14 cellular contexts compared by ENCODE assay signal in the genomic region with DNA sequence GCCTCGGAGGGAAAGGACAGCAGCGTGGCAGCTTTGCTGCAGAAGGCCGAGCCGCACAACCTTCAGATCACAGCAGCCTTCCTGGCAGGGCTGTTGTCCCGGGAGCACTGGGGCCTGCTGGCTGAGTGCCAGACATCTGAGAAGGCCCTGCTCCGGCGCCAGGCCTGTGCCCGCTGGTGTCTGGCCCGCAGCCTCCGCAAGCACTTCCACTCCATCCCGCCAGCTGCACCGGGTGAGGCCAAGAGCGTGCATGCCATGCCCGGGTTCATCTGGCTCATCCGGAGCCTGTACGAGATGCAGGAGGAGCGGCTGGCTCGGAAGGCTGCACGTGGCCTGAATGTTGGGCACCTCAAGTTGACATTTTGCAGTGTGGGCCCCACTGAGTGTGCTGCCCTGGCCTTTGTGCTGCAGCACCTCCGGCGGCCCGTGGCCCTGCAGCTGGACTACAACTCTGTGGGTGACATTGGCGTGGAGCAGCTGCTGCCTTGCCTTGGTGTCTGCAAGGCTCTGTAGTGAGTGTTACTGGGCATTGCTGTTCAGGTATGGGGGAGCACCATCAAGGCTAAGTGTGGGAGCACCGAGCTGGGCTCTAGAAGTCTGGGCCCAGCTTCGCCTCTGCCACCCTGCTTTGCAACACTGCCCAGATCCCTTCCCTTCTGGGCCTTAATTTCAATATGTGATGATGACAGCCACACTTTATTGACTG. TPM values are rescaled to one million over a fixed set of nuclear protein-coding genes. Genes with fewer than 3 reads are reported as not detected.
A peak's percentile ranks its signal among the peaks of the same experiment; 100 is the strongest.
DNase-seq lines count a peak whose midpoint lies in the region; ATAC-seq and TF ChIP-seq lines count a peak whose summit lies in the region.
"Had no signal": no experiment of that assay in that cellular context is flagged by ENCODE, and none has a peak within 500 bp of the region (broad histone marks: within the 10 kb centered on the region; RNA-seq: fewer than 3 reads in every experiment).

No MANE protein-coding gene starts in this region.

- ATAC-seq in HG02981 (IDR thresholded peaks at IDR 0.05; ENCODE audit: unreplicated experiment) = no peak
- ATAC-seq: stimulated activated naive CD8-positive, alpha-beta T cell treated with anti-CD3 and anti-CD28 coated beads, Interleukin-15, Interleukin-2, amounts not matched to agents 100 U/mL and 50 U/mL, for 24 hours; T-helper 17 cell had no signal

- H3K4me3 ChIP-seq in colonic mucosa = no peak overlapping the region

- H3K9me3 ChIP-seq in colonic mucosa = no peaks in the 10 kb centered on the region

- H3K4me3 Mint-ChIP-seq in progenitor cell of endocrine pancreas (ENCODE audit: low read depth) = no peak overlapping the region
- H3K4me3 Mint-ChIP-seq: T-helper 17 cell had no signal

- DNase-seq in DMS 273 treated with DMSO at 0.1 percent for 48 hours (lab: John Stamatoyannopoulos, UW) (peak; percentile 82), NCI-H446 treated with DMSO at 0.1 percent for 48 hours (lab: John Stamatoyannopoulos, UW) (peak; percentile 48), globus pallidus (ENCODE audit: low spot score) (peak; percentile 82), progenitor cell of endocrine pancreas (ENCODE audit: low spot score, unreplicated experiment) (no peak), UCSD-AML1 (lab: John Stamatoyannopoulos, UW; ENCODE audit: unreplicated experiment) (no peak), colonic mucosa (no peak), GF-D8 (lab: John Stamatoyannopoulos, UW) (no peak)
- DNase-seq: activated effector memory CD4-positive, alpha-beta T cell treated with anti-CD3 and anti-CD28 coated beads, Interleukin-2, amount 50 U/mL, for 16 hours; stimulated activated CD4-positive, alpha-beta T cell treated with anti-CD3 and anti-CD28 coated beads, Interleukin-4, amount 100 ng/mL, for 24 hours; stimulated activated naive CD8-positive, alpha-beta T cell treated with anti-CD3 and anti-CD28 coated beads, Interleukin-15, Interleukin-2, amounts not matched to agents 100 U/mL and 50 U/mL, for 24 hours; T-helper 17 cell had no signal

- no peak overlapping the region for H3K9ac ChIP-seq in colonic mucosa (ENCODE audit: low read depth in 2 of 2, low read length in 2 of 2)

- peaks cover 5% of the 10 kb centered on the region for H3K27me3 Mint-ChIP-seq in progenitor cell of endocrine pancreas
- H3K27me3 Mint-ChIP-seq: T-helper 17 cell had no signal

- TF ChIP-seq CTCF in progenitor cell of endocrine pancreas (IDR thresholded peaks at IDR 0.05; ENCODE audit: unreplicated experiment) (no peak), colonic mucosa (IDR thresholded peaks at IDR 0.05) (no peak)

- H3K27me3 ChIP-seq in colonic mucosa = no peaks in the 10 kb centered on the region
- H3K27me3 ChIP-seq: brain microvascular endothelial cell had no signal

- H3K36me3 Mint-ChIP-seq in progenitor cell of endocrine pancreas (ENCODE audit: insufficient read depth) = no peaks in the 10 kb centered on the region

- H3K9me3 Mint-ChIP-seq in progenitor cell of endocrine pancreas (ENCODE audit: low read depth) = no peaks in the 10 kb centered on the region

- intact Hi-C loops in colonic mucosa (cut with DNase I) = no loop called here

- no peaks in the 10 kb centered on the region for H3K4me1 Mint-ChIP-seq in progenitor cell of endocrine pancreas (ENCODE audit: low read depth)

- H3K4me1 ChIP-seq in colonic mucosa = no peaks in the 10 kb centered on the region

- no peaks in the 10 kb centered on the region for H3K36me3 ChIP-seq in colonic mucosa
- H3K36me3 ChIP-seq: brain microvascular endothelial cell had no signal

- no peak overlapping the region for H3K27ac ChIP-seq in colonic mucosa
- H3K27ac ChIP-seq: brain microvascular endothelial cell had no signal

- peak overlapping the region; percentile 64 for H3K27ac Mint-ChIP-seq in progenitor cell of endocrine pancreas

RNA-seq across cellular contexts. Expression of gene NOD2, which starts 18.6 kb away (rescaled TPM):
- total RNA-seq in progenitor cell of endocrine pancreas (not detected in 2 replicates), colonic mucosa (1 to 10 TPM in 1 of 2 donors, under 1 TPM in 1; 0.79 to 1.2 TPM)

RNA-seq across cellular contexts. Expression of gene CYLD, which starts 29.9 kb away (rescaled TPM):
- total RNA-seq in progenitor cell of endocrine pancreas = 18.7 and 21.9 TPM in 2 replicates
- total RNA-seq in colonic mucosa = 10 to 100 TPM; 15.8 to 31.5 TPM

RNA-seq across cellular contexts. Expression of gene SNX20, which starts 30.9 kb away (rescaled TPM):
- total RNA-seq in progenitor cell of endocrine pancreas = not detected in 2 replicates
- 1 to 10 TPM in 1 of 2 donors, under 1 TPM in 1; 0.86 to 1.6 TPM for total RNA-seq in colonic mucosa
- total RNA-seq: endothelial cell of umbilical vein had no signal

Comparison
In these comparisons a context has a peak if more than half of its experiments do, and no peak if none do; other contexts are left out.
1. DNase-seq: peak in DMS 273 treated with DMSO at 0.1 percent for 48 hours (single experiment), NCI-H446 treated with DMSO at 0.1 percent for 48 hours (single experiment) and globus pallidus (single experiment); none in progenitor cell of endocrine pancreas (single experiment), UCSD-AML1 (single experiment), colonic mucosa (single experiment) and GF-D8 (single experiment).